9 cellular contexts compared by ENCODE assay signal in genomic region chr22:29309332-29310064, GRCh38. TPM values are rescaled to one million over a fixed set of nuclear protein-coding genes. Genes with fewer than 3 reads are reported as not detected.
DNase-seq lines count a peak whose midpoint lies in the region; ATAC-seq and TF ChIP-seq lines count a peak whose summit lies in the region.
"Had no signal": no experiment of that assay in that cellular context is flagged by ENCODE, and none has a peak within 500 bp of the region (broad histone marks: within the 10 kb centered on the region; RNA-seq: fewer than 3 reads in every experiment).

No MANE protein-coding gene starts in this region.

- H3K9ac ChIP-seq in subcutaneous abdominal adipose tissue (ENCODE audit: low read length in 5 of 5) = peak overlapping the region in 3 of 5 donors; percentile 26 to 41 (median 32)

- peak overlapping the region; percentile 98 for H3K4me2 ChIP-seq in hepatocyte

- H3K27me3 ChIP-seq in adrenal gland (peaks cover 8% of the 10 kb centered on the region), hepatocyte (peaks cover 18% of the 10 kb centered on the region), subcutaneous abdominal adipose tissue (ENCODE audit: control insufficient read depth in 5 of 5, insufficient read depth in 4 of 5, low read length in 5 of 5) (peaks cover 4 to 14% (median 9%) of the 10 kb centered on the region in 5 donors)

- 66 to 71% (median 69%) methylated on average over 9 to 21 of the region's 21 CpGs for WGBS in adrenal gland, 4 donors
- WGBS in hepatocyte (ENCODE audit: low lambda C conversion rate, missing lambda C conversion rate) = 90% methylated on average over 21 of the region's 21 CpGs

- no peaks in the 10 kb centered on the region for H3K9me2 ChIP-seq in hepatocyte (replicated peaks; ENCODE audit: insufficient read depth)

- intact Hi-C loops in adrenal gland (cut with DNase I) = no loop called here

- H3K4me1 ChIP-seq in adrenal gland (replicated peaks in 1 of 2) = peaks cover 47 to 72% of the 10 kb centered on the region in 2 donors
- H3K4me1 ChIP-seq in hepatocyte (ENCODE audit: insufficient read depth) = peaks cover 14% of the 10 kb centered on the region
- peaks cover 16 to 79% (median 68%) of the 10 kb centered on the region in 5 donors for H3K4me1 ChIP-seq in subcutaneous abdominal adipose tissue (ENCODE audit: control insufficient read depth in 5 of 5, insufficient read depth in 5 of 5, low read length in 5 of 5)

- H3K9me3 ChIP-seq in adrenal gland (replicated peaks in 1 of 3) (no peaks in the 10 kb centered on the region), hepatocyte (ENCODE audit: low read depth) (no peaks in the 10 kb centered on the region), subcutaneous abdominal adipose tissue (ENCODE audit: control insufficient read depth in 5 of 5, low read length in 5 of 5) (no peaks in the 10 kb centered on the region)

- H3K4me3 ChIP-seq in HFF-Myc (replicated peaks; ENCODE audit: low read depth, low read length) = peak overlapping the region; percentile 23
- peak overlapping the region in 1 of 4 donors; percentile 7 for H3K4me3 ChIP-seq in adrenal gland
- H3K4me3 ChIP-seq in hepatocyte = no peak overlapping the region
- H3K4me3 ChIP-seq in subcutaneous abdominal adipose tissue (ENCODE audit: low read depth in 1 of 5, low read length in 5 of 5) = peak overlapping the region in 3 of 5 donors; percentile 44 to 88 (median 84)

- H2AFZ ChIP-seq in hepatocyte = no peak overlapping the region

- TF ChIP-seq CTCF in HFF-Myc (IDR thresholded peaks at IDR 0.05; ENCODE audit: low read depth, low read length, missing control alignments) (no peak), adrenal gland (IDR thresholded peaks at IDR 0.05) (no peak), hepatocyte (IDR thresholded peaks at IDR 0.05; ENCODE audit: poor library complexity) (no peak)

- no peaks in the 10 kb centered on the region for H3K36me3 ChIP-seq in adrenal gland (replicated peaks in 1 of 2)
- H3K36me3 ChIP-seq in hepatocyte (replicated peaks; ENCODE audit: insufficient read depth, low read depth) = no peaks in the 10 kb centered on the region
- H3K36me3 ChIP-seq in subcutaneous abdominal adipose tissue (ENCODE audit: control insufficient read depth in 5 of 5, insufficient read depth in 5 of 5, low read length in 5 of 5) = peaks cover 0 to 5% (median 0%) of the 10 kb centered on the region in 5 donors

- no peak for ATAC-seq in HG03354 (IDR thresholded peaks at IDR 0.05; ENCODE audit: poor library complexity, severe bottlenecking, unreplicated experiment)
- ATAC-seq: activated CD4-positive, CD25-positive, alpha-beta regulatory T cell treated with anti-CD3 and anti-CD28 coated beads, Interleukin-2, amount 50 U/mL, for 24 hours had no signal

- DNase-seq in HFF-Myc (ENCODE audit: extremely low read depth, low read depth) (no peak), adrenal gland (peak; percentile 65 to 92 (median 88)), hepatocyte (ENCODE audit: low spot score) (no peak), SIG-M5 treated with dmso at 0.1 percent for 504 hours (lab: John Stamatoyannopoulos, UW; ENCODE audit: unreplicated experiment) (no peak), GM19238 (ENCODE audit: insufficient read length, low spot score) (no peak)
- DNase-seq: occipital lobe had no signal

- peak in 1 of 2 donors; percentile 43 for TF ChIP-seq POLR2A in adrenal gland (IDR thresholded peaks at IDR 0.05)

- H3K27ac ChIP-seq in adrenal gland = peak overlapping the region in 4 of 5 donors; percentile 34 to 76 (median 70)
- no peak overlapping the region for H3K27ac ChIP-seq in hepatocyte
- H3K27ac ChIP-seq in subcutaneous abdominal adipose tissue (ENCODE audit: low read depth, low read length) = peak overlapping the region; percentile 67

- H4K20me1 ChIP-seq in hepatocyte (ENCODE audit: insufficient read depth, poor library complexity, severe bottlenecking) = no peaks in the 10 kb centered on the region

- peaks cover 10% of the 10 kb centered on the region for H3K79me2 ChIP-seq in hepatocyte

RNA-seq across cellular contexts. Expression of gene GAS2L1, which starts 3.0 kb away (rescaled TPM):
- 10 to 100 TPM; 29.7 to 87.3 (median 55.6) TPM for total RNA-seq in adrenal gland
- 10 to 100 TPM in 2 of 3 donors, 1 to 10 TPM in 1; 3.6 to 42.1 (median 33.1) TPM for polyA plus RNA-seq in adrenal gland
- total RNA-seq in hepatocyte = 10.4 and 11.7 TPM in 2 replicates
- polyA plus RNA-seq in hepatocyte = 34.0 and 46.0 TPM in 2 replicates

RNA-seq across cellular contexts. Expression of gene RASL10A, which starts 6.0 kb away (rescaled TPM):
- total RNA-seq in adrenal gland (1 to 10 TPM in 7 of 8 donors, under 1 TPM in 1; 0.54 to 3.7 (median 1.8) TPM), hepatocyte (0.33 and 1.7 TPM in 2 replicates)
- polyA plus RNA-seq in adrenal gland (10 to 100 TPM in 1 of 3 donors, 1 to 10 TPM in 1, under 1 TPM in 1; 0.51 to 14.4 (median 9.1) TPM), hepatocyte (5.3 and 6.3 TPM in 2 replicates)

RNA-seq across cellular contexts. Expression of gene EWSR1, which starts 41.4 kb away (rescaled TPM):
- total RNA-seq in adrenal gland = 100 to 1,000 TPM; 152 to 302 (median 197) TPM
- 100 to 1,000 TPM; 269 to 351 (median 278) TPM for polyA plus RNA-seq in adrenal gland
- 161 TPM in 2 replicates for total RNA-seq in hepatocyte
- polyA plus RNA-seq in hepatocyte = 269 and 315 TPM in 2 replicates

RNA-seq across cellular contexts. Expression of gene RHBDD3, which starts 41.7 kb away (rescaled TPM):
- 100 to 1,000 TPM in 1 of 8 donors, 10 to 100 TPM in 7; 27.4 to 103 (median 42.6) TPM for total RNA-seq in adrenal gland
- polyA plus RNA-seq in adrenal gland = 10 to 100 TPM; 12.2 to 76.3 (median 48.2) TPM
- total RNA-seq in hepatocyte = 25.8 and 27.2 TPM in 2 replicates
- 46.7 and 58.1 TPM in 2 replicates for polyA plus RNA-seq in hepatocyte

Comparison
In these comparisons a context has a peak if more than half of its experiments do, and no peak if none do; other contexts are left out.
1. DNase-seq: peak in adrenal gland (7 of 7); none in HFF-Myc (single experiment), hepatocyte (single experiment), SIG-M5 treated with dmso at 0.1 percent for 504 hours (single experiment) and GM19238 (single experiment).